Comparison of ENCODE assay signal across 1 cellular context in genomic region chr3:180631317-180631716, GRCh38.
TF ChIP-seq lines count a peak whose summit lies in the region.

No MANE protein-coding gene starts in this region.

TF ChIP-seq in IMR-90, 13 proteins besides CTCF, POLR2A, EP300 and RAD21 (continued from another document):
- TF ChIP-seq ELK1 (IDR thresholded peaks at IDR 0.05; ENCODE audit: borderline replicate concordance, low read depth, low read length) (no peak), MXI1 (IDR thresholded peaks at IDR 0.05; ENCODE audit: borderline replicate concordance, low read depth, low read length) (no peak), SMC3 (IDR thresholded peaks at IDR 0.05; ENCODE audit: low read depth, low read length) (no peak)
